1 cellular context compared by ENCODE assay signal in the genomic region with DNA sequence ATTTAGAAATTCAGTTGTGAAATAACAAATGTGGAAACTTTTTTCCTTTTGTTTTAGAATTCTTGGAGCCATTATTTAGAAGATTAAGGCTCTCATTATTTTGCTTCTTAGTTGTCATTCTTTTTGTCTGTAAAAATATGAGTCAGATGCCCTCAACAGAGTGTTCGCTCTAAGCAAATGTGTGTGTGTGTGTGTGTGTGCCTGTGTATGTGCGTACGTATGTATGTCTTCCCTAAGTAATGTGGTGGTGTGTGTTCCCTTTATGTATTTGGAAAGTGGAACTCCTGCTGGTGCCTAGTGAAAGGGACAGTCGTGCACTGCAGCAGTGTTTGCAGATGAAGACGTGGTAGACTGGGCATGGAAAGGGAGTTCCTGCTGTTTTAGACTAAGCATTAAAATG.
TF ChIP-seq lines count a peak whose summit lies in the region.

No MANE protein-coding gene starts in this region.

TF ChIP-seq in H1, 55 proteins besides CTCF, POLR2A, EP300 and RAD21 (continued from another document):
- TF ChIP-seq, protein P1, sequence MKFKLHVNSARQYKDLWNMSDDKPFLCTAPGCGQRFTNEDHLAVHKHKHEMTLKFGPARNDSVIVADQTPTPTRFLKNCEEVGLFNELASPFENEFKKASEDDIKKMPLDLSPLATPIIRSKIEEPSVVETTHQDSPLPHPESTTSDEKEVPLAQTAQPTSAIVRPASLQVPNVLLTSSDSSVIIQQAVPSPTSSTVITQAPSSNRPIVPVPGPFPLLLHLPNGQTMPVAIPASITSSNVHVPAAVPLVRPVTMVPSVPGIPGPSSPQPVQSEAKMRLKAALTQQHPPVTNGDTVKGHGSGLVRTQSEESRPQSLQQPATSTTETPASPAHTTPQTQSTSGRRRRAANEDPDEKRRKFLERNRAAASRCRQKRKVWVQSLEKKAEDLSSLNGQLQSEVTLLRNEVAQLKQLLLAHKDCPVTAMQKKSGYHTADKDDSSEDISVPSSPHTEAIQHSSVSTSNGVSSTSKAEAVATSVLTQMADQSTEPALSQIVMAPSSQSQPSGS (IDR thresholded peaks at IDR 0.05; ENCODE audit: low read length): no peak
- TF ChIP-seq JUN (IDR thresholded peaks at IDR 0.05; ENCODE audit: low read depth, low read length) (no peak), POU5F1 (IDR thresholded peaks at IDR 0.05; ENCODE audit: low read depth, low read length) (no peak), CTBP2 (IDR thresholded peaks at IDR 0.05; ENCODE audit: borderline replicate concordance, insufficient read depth, insufficient read length, low read length) (no peak), TCF12 (IDR thresholded peaks at IDR 0.05; ENCODE audit: low read depth, low read length) (no peak)
- TF ChIP-seq, protein P2, sequence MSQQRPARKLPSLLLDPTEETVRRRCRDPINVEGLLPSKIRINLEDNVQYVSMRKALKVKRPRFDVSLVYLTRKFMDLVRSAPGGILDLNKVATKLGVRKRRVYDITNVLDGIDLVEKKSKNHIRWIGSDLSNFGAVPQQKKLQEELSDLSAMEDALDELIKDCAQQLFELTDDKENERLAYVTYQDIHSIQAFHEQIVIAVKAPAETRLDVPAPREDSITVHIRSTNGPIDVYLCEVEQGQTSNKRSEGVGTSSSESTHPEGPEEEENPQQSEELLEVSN (IDR thresholded peaks at IDR 0.05): no peak
- TF ChIP-seq, protein P3, sequence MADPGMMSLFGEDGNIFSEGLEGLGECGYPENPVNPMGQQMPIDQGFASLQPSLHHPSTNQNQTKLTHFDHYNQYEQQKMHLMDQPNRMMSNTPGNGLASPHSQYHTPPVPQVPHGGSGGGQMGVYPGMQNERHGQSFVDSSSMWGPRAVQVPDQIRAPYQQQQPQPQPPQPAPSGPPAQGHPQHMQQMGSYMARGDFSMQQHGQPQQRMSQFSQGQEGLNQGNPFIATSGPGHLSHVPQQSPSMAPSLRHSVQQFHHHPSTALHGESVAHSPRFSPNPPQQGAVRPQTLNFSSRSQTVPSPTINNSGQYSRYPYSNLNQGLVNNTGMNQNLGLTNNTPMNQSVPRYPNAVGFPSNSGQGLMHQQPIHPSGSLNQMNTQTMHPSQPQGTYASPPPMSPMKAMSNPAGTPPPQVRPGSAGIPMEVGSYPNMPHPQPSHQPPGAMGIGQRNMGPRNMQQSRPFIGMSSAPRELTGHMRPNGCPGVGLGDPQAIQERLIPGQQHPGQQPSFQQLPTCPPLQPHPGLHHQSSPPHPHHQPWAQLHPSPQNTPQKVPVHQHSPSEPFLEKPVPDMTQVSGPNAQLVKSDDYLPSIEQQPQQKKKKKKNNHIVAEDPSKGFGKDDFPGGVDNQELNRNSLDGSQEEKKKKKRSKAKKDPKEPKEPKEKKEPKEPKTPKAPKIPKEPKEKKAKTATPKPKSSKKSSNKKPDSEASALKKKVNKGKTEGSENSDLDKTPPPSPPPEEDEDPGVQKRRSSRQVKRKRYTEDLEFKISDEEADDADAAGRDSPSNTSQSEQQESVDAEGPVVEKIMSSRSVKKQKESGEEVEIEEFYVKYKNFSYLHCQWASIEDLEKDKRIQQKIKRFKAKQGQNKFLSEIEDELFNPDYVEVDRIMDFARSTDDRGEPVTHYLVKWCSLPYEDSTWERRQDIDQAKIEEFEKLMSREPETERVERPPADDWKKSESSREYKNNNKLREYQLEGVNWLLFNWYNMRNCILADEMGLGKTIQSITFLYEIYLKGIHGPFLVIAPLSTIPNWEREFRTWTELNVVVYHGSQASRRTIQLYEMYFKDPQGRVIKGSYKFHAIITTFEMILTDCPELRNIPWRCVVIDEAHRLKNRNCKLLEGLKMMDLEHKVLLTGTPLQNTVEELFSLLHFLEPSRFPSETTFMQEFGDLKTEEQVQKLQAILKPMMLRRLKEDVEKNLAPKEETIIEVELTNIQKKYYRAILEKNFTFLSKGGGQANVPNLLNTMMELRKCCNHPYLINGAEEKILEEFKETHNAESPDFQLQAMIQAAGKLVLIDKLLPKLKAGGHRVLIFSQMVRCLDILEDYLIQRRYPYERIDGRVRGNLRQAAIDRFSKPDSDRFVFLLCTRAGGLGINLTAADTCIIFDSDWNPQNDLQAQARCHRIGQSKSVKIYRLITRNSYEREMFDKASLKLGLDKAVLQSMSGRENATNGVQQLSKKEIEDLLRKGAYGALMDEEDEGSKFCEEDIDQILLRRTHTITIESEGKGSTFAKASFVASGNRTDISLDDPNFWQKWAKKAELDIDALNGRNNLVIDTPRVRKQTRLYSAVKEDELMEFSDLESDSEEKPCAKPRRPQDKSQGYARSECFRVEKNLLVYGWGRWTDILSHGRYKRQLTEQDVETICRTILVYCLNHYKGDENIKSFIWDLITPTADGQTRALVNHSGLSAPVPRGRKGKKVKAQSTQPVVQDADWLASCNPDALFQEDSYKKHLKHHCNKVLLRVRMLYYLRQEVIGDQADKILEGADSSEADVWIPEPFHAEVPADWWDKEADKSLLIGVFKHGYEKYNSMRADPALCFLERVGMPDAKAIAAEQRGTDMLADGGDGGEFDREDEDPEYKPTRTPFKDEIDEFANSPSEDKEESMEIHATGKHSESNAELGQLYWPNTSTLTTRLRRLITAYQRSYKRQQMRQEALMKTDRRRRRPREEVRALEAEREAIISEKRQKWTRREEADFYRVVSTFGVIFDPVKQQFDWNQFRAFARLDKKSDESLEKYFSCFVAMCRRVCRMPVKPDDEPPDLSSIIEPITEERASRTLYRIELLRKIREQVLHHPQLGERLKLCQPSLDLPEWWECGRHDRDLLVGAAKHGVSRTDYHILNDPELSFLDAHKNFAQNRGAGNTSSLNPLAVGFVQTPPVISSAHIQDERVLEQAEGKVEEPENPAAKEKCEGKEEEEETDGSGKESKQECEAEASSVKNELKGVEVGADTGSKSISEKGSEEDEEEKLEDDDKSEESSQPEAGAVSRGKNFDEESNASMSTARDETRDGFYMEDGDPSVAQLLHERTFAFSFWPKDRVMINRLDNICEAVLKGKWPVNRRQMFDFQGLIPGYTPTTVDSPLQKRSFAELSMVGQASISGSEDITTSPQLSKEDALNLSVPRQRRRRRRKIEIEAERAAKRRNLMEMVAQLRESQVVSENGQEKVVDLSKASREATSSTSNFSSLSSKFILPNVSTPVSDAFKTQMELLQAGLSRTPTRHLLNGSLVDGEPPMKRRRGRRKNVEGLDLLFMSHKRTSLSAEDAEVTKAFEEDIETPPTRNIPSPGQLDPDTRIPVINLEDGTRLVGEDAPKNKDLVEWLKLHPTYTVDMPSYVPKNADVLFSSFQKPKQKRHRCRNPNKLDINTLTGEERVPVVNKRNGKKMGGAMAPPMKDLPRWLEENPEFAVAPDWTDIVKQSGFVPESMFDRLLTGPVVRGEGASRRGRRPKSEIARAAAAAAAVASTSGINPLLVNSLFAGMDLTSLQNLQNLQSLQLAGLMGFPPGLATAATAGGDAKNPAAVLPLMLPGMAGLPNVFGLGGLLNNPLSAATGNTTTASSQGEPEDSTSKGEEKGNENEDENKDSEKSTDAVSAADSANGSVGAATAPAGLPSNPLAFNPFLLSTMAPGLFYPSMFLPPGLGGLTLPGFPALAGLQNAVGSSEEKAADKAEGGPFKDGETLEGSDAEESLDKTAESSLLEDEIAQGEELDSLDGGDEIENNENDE (IDR thresholded peaks at IDR 0.05; ENCODE audit: insufficient replicate concordance, low read length): no peak
